ENCODE assay signal across 9 cellular contexts in the genomic region with DNA sequence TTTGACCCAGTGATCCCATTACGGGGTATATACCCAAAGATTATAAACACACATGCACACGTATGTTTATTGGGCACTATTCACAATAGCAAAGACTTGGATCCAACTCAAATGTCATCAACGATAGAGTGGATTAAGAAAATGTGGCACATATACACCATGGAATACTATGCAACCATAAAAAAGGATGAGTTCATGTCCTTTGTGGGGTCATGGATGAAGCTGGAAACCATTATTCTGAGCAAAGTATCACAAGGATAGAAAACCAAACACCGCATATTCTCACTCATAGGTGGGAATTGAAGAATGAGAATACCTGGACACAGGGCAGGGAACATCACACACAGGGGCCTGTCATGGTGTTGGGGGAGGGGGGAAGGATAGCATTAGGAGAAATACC. TPM values are rescaled to one million over a fixed set of nuclear protein-coding genes. Genes with fewer than 3 reads are reported as not detected.
DNase-seq lines count a peak whose midpoint lies in the region; ATAC-seq and TF ChIP-seq lines count a peak whose summit lies in the region.
"Not testable (repeated sequence)": the region's sequence is repeated elsewhere in the genome, so short reads cannot be mapped to it uniquely, and the experiment has no call there.
"Had no signal": no experiment of that assay in that cellular context is flagged by ENCODE, and none has a peak within 500 bp of the region (broad histone marks: within the 10 kb centered on the region; RNA-seq: fewer than 3 reads in every experiment).

No MANE protein-coding gene starts in this region.

- H3K4me3 Mint-ChIP-seq in CD4-positive, CD25-positive, alpha-beta regulatory T cell = peak overlapping the region; percentile 55 to 86 (median 75)
- H3K4me3 Mint-ChIP-seq in T-cell (peak overlapping the region in 2 of 3 donors; percentile 25 to 42), memory B cell (peak overlapping the region; percentile 64)
- peak overlapping the region; percentile 41 for H3K4me3 Mint-ChIP-seq in activated CD4-positive, alpha-beta memory T cell treated with anti-CD3 and anti-CD28 coated beads, Interleukin-2, amount 10 ng/mL, durations not matched to agents 7 days and 5 days
- peak overlapping the region; percentile 47 for H3K4me3 Mint-ChIP-seq in activated naive CD4-positive, alpha-beta T cell treated with anti-CD3 and anti-CD28 coated beads, Interleukin-2, amount 50 U/mL, for 24 hours

- H3K27ac Mint-ChIP-seq in CD4-positive, CD25-positive, alpha-beta regulatory T cell = peak overlapping the region in 1 of 3 donors; percentile 96
- peak overlapping the region in 1 of 2 donors; percentile 64 for H3K27ac Mint-ChIP-seq in T-cell
- peak overlapping the region; percentile 48 for H3K27ac Mint-ChIP-seq in activated CD4-positive, alpha-beta memory T cell treated with anti-CD3 and anti-CD28 coated beads, Interleukin-2, amount 10 ng/mL, durations not matched to agents 7 days and 5 days
- peak overlapping the region; percentile 66 for H3K27ac Mint-ChIP-seq in activated naive CD4-positive, alpha-beta T cell treated with anti-CD3 and anti-CD28 coated beads, Interleukin-2, amount 50 U/mL, for 24 hours
- H3K27ac Mint-ChIP-seq in memory B cell = peak overlapping the region; percentile 94

- H4K20me1 ChIP-seq in Loucy (ENCODE audit: insufficient read depth, low read length, poor library complexity, severe bottlenecking) = peaks cover 27% of the 10 kb centered on the region

- ATAC-seq in CD4-positive, CD25-positive, alpha-beta regulatory T cell (ENCODE audit: low read depth in 2 of 2); T-cell (replicated peaks in 1 of 4); memory B cell (ENCODE audit: low read depth): not testable (repeated sequence)

- CTCF ChIA-PET in T-cell (lab: Charles Lee); activated CD4-positive, alpha-beta memory T cell treated with anti-CD3 and anti-CD28 coated beads, Interleukin-2, amount 10 ng/mL, durations not matched to agents 7 days and 5 days (lab: Charles Lee): not testable (repeated sequence)

- 0 out of 2 replicates have a peak overlapping the region, but pooled peaks have one; percentile 1 for H2AFZ ChIP-seq in Loucy (ENCODE audit: low read length)

- H3K4me2 ChIP-seq in Loucy (ENCODE audit: low read depth, low read length, poor library complexity, severe bottlenecking) = peak overlapping the region; percentile 80

- not testable (repeated sequence) for H3K36me3 Mint-ChIP-seq in CD4-positive, CD25-positive, alpha-beta regulatory T cell; T-cell
- peaks cover 27% of the 10 kb centered on the region for H3K36me3 Mint-ChIP-seq in activated CD4-positive, alpha-beta memory T cell treated with anti-CD3 and anti-CD28 coated beads, Interleukin-2, amount 10 ng/mL, durations not matched to agents 7 days and 5 days (ENCODE audit: low read depth)
- peaks cover 18% of the 10 kb centered on the region for H3K36me3 Mint-ChIP-seq in activated naive CD4-positive, alpha-beta T cell treated with anti-CD3 and anti-CD28 coated beads, Interleukin-2, amount 50 U/mL, for 24 hours
- peaks cover 15% of the 10 kb centered on the region for H3K36me3 Mint-ChIP-seq in memory B cell

- not testable (repeated sequence) for H3K27ac ChIP-seq in CD4-positive, CD25-positive, alpha-beta regulatory T cell (ENCODE audit: insufficient read depth, low read length, poor library complexity, severe bottlenecking)
- H3K27ac ChIP-seq in spleen = peak overlapping the region in 5 of 8 donors; percentile 89 to 94 (median 93)

- not testable (repeated sequence) for DNase-seq in CD4-positive, CD25-positive, alpha-beta regulatory T cell; GM12864 (ENCODE audit: low read depth); T-cell; activated CD4-positive, alpha-beta memory T cell treated with anti-CD3 and anti-CD28 coated beads, Interleukin-2, amount 10 ng/mL, durations not matched to agents 7 days and 5 days; memory B cell (ENCODE audit: low spot score in 2 of 2); spleen

- peaks cover 29% of the 10 kb centered on the region for H3K79me2 ChIP-seq in Loucy (ENCODE audit: insufficient read depth, low read length)

- H3K4me1 ChIP-seq in CD4-positive, CD25-positive, alpha-beta regulatory T cell (ENCODE audit: control insufficient read depth, insufficient read depth, low read length, poor library complexity, severe bottlenecking) = peaks cover 29% of the 10 kb centered on the region
- peaks cover 27% of the 10 kb centered on the region for H3K4me1 ChIP-seq in Loucy (ENCODE audit: insufficient read depth, low read length, poor library complexity, severe bottlenecking)
- peaks cover 19 to 43% (median 32%) of the 10 kb centered on the region in 6 donors for H3K4me1 ChIP-seq in spleen

- not testable (repeated sequence) for H3K9me3 ChIP-seq in CD4-positive, CD25-positive, alpha-beta regulatory T cell (ENCODE audit: control insufficient read depth in 2 of 2, low read length in 2 of 2); Loucy (ENCODE audit: insufficient read depth, low read depth, low read length); spleen

- peak overlapping the region; percentile 95 for H3K9ac ChIP-seq in Loucy (ENCODE audit: low read depth, low read length, poor library complexity, severe bottlenecking)

- H3K4me1 Mint-ChIP-seq in CD4-positive, CD25-positive, alpha-beta regulatory T cell = peaks cover 5 to 39% (median 19%) of the 10 kb centered on the region in 4 donors
- H3K4me1 Mint-ChIP-seq in T-cell (peaks cover 26 to 38% (median 33%) of the 10 kb centered on the region in 3 donors), memory B cell (peaks cover 27% of the 10 kb centered on the region)
- H3K4me1 Mint-ChIP-seq in activated CD4-positive, alpha-beta memory T cell treated with anti-CD3 and anti-CD28 coated beads, Interleukin-2, amount 10 ng/mL, durations not matched to agents 7 days and 5 days = peaks cover 33% of the 10 kb centered on the region
- H3K4me1 Mint-ChIP-seq in activated naive CD4-positive, alpha-beta T cell treated with anti-CD3 and anti-CD28 coated beads, Interleukin-2, amount 50 U/mL, for 24 hours = peaks cover 11% of the 10 kb centered on the region

- peaks cover 22% of the 10 kb centered on the region for H3K27me3 Mint-ChIP-seq in CD4-positive, CD25-positive, alpha-beta regulatory T cell
- peaks cover 8 to 10% of the 10 kb centered on the region in 2 donors for H3K27me3 Mint-ChIP-seq in T-cell
- H3K27me3 Mint-ChIP-seq in activated CD4-positive, alpha-beta memory T cell treated with anti-CD3 and anti-CD28 coated beads, Interleukin-2, amount 10 ng/mL, durations not matched to agents 7 days and 5 days = peaks cover 15% of the 10 kb centered on the region
- not testable (repeated sequence) for H3K27me3 Mint-ChIP-seq in activated naive CD4-positive, alpha-beta T cell treated with anti-CD3 and anti-CD28 coated beads, Interleukin-2, amount 50 U/mL, for 24 hours; memory B cell

- intact Hi-C loops in spleen (cut with DNase I; ENCODE audit: low total_unique reads) = loop anchor here (10.0 kb wide), 1 partner anchor 59 kb away; the partner anchor contains the start of gene ACADM

- not testable (repeated sequence) for H3F3A ChIP-seq in Loucy (ENCODE audit: low read depth)

- H3K9me2 ChIP-seq in Loucy (replicated peaks; ENCODE audit: low read depth, low read length) = not testable (repeated sequence)

- H3K36me3 ChIP-seq in CD4-positive, CD25-positive, alpha-beta regulatory T cell (ENCODE audit: control insufficient read depth, insufficient read depth, low read length); Loucy (ENCODE audit: insufficient read depth, low read length): not testable (repeated sequence)
- H3K36me3 ChIP-seq in spleen = peaks cover 0 to 10% (median 0%) of the 10 kb centered on the region in 6 donors

- not testable (repeated sequence) for TF ChIP-seq POLR2A in spleen (IDR thresholded peaks at IDR 0.05)

- not testable (repeated sequence) for H3K27me3 ChIP-seq in CD4-positive, CD25-positive, alpha-beta regulatory T cell (ENCODE audit: control insufficient read depth, insufficient read depth, low read length); Loucy (ENCODE audit: insufficient read depth, low read length, poor library complexity, severe bottlenecking); spleen (replicated peaks in 1 of 7)

- 83 to 99% (median 94%) methylated on average over 4 of the region's 4 CpGs for WGBS in spleen, 5 donors

- H3K4me3 ChIP-seq in CD4-positive, CD25-positive, alpha-beta regulatory T cell (ENCODE audit: low read depth, low read length) = not testable (repeated sequence)
- H3K4me3 ChIP-seq in GM12864 (ENCODE audit: low read depth, low read length) (peak overlapping the region; percentile 78; the same call in 1 of the 2 replicates), Loucy (ENCODE audit: low read length, poor library complexity, severe bottlenecking) (peak overlapping the region; percentile 98), spleen (peak overlapping the region in 2 of 8 donors; percentile 66 to 89)

- TF ChIP-seq CTCF in GM12864 (IDR thresholded peaks at IDR 0.05; ENCODE audit: low read depth, low read length, missing control alignments); Loucy (conservative IDR thresholded peaks at IDR 0.05; ENCODE audit: low read length); spleen (IDR thresholded peaks at IDR 0.05 in 8 of 11, conservative IDR thresholded peaks at IDR 0.05 in 3 of 11): not testable (repeated sequence)

- not testable (repeated sequence) for H3K9me3 Mint-ChIP-seq in CD4-positive, CD25-positive, alpha-beta regulatory T cell; T-cell; activated CD4-positive, alpha-beta memory T cell treated with anti-CD3 and anti-CD28 coated beads, Interleukin-2, amount 10 ng/mL, durations not matched to agents 7 days and 5 days; activated naive CD4-positive, alpha-beta T cell treated with anti-CD3 and anti-CD28 coated beads, Interleukin-2, amount 50 U/mL, for 24 hours; memory B cell

- POLR2A ChIA-PET in T-cell (lab: Charles Lee) = interaction anchor here in 1 of 2 donors (0.6 kb wide), 1 partner anchor 1458 kb away, joined by 5 read pairs; no protein-coding TSS in a partner anchor
- POLR2A ChIA-PET in activated CD4-positive, alpha-beta memory T cell treated with anti-CD3 and anti-CD28 coated beads, Interleukin-2, amount 10 ng/mL, durations not matched to agents 7 days and 5 days (lab: Charles Lee) = not testable (repeated sequence)

RNA-seq across cellular contexts. Expression of gene RABGGTB, which starts 2.1 kb away (rescaled TPM):
- total RNA-seq in CD4-positive, CD25-positive, alpha-beta regulatory T cell = 116 TPM
- polyA plus RNA-seq in CD4-positive, CD25-positive, alpha-beta regulatory T cell = 10 to 100 TPM in 2 of 4 donors, 1 to 10 TPM in 2; 7.3 to 14.0 (median 10.1) TPM
- 100 to 1,000 TPM in 2 of 5 donors, 10 to 100 TPM in 3; 75.8 to 153 (median 83.6) TPM for total RNA-seq in T-cell
- total RNA-seq in activated CD4-positive, alpha-beta memory T cell treated with anti-CD3 and anti-CD28 coated beads, Interleukin-2, amount 10 ng/mL, durations not matched to agents 7 days and 5 days = 10 to 100 TPM; 80.6 to 82.7 TPM
- 10 to 100 TPM; 55.2 to 94.8 (median 78.2) TPM for total RNA-seq in spleen
- 10 to 100 TPM; 59.9 to 85.0 (median 69.8) TPM for polyA plus RNA-seq in spleen

RNA-seq across cellular contexts. Expression of gene MSH4, which starts 12.8 kb away (rescaled TPM):
- total RNA-seq in CD4-positive, CD25-positive, alpha-beta regulatory T cell = 0.22 TPM
- polyA plus RNA-seq in CD4-positive, CD25-positive, alpha-beta regulatory T cell = not detected
- under 1 TPM in 4 of 5 donors, not detected in 1; 0.41 to 0.54 (median 0.43) TPM for total RNA-seq in T-cell
- total RNA-seq in activated CD4-positive, alpha-beta memory T cell treated with anti-CD3 and anti-CD28 coated beads, Interleukin-2, amount 10 ng/mL, durations not matched to agents 7 days and 5 days = under 1 TPM; 0.20 to 0.25 TPM
- total RNA-seq in spleen = under 1 TPM; 0.17 to 0.85 (median 0.40) TPM
- under 1 TPM; 0.19 to 0.29 (median 0.22) TPM for polyA plus RNA-seq in spleen
- total RNA-seq: G401 had no signal

RNA-seq across cellular contexts. Expression of gene ACADM, which starts 59.4 kb away (rescaled TPM):
- total RNA-seq in CD4-positive, CD25-positive, alpha-beta regulatory T cell = 12.6 TPM
- 10 to 100 TPM; 37.8 to 56.8 (median 46.3) TPM for polyA plus RNA-seq in CD4-positive, CD25-positive, alpha-beta regulatory T cell
- total RNA-seq in T-cell = 10 to 100 TPM; 16.6 to 29.3 (median 23.0) TPM
- 10 to 100 TPM; 43.4 to 46.4 TPM for total RNA-seq in activated CD4-positive, alpha-beta memory T cell treated with anti-CD3 and anti-CD28 coated beads, Interleukin-2, amount 10 ng/mL, durations not matched to agents 7 days and 5 days
- total RNA-seq in spleen = 10 to 100 TPM; 50.2 to 74.4 (median 55.0) TPM
- 10 to 100 TPM; 25.8 to 46.6 (median 28.9) TPM for polyA plus RNA-seq in spleen
